28 cellular contexts compared by ENCODE assay signal in genomic region chr14:75723716-75724115, GRCh38.
DNase-seq lines count a peak whose midpoint lies in the region; ATAC-seq, FAIRE-seq and TF ChIP-seq lines count a peak whose summit lies in the region.
"Had no signal": no experiment of that assay in that cellular context is flagged by ENCODE, and none has a peak within 500 bp of the region (broad histone marks: within the 10 kb centered on the region; RNA-seq: fewer than 3 reads in every experiment).

No MANE protein-coding gene starts in this region.

- H3K4me1 ChIP-seq in skeletal muscle tissue (ENCODE audit: control insufficient read depth in 3 of 3, insufficient read depth in 3 of 3, low read length in 3 of 3): peaks cover 27 to 39% (median 33%) of the 10 kb centered on the region in 3 donors

- H3K27me3 Mint-ChIP-seq in T-helper 2 cell treated with Interferon-gamma antibody and Interleukin-4, amounts not matched to agents 5 μg/mL and 100 μg/mL, for 36 hours (ENCODE audit: low read depth): no peaks in the 10 kb centered on the region
- H3K27me3 Mint-ChIP-seq: natural killer cell treated with Interleukin-12 subunit alpha and Interleukin-12 subunit beta and Interleukin-15 and Interleukin-18, amount 100 ng/mL, for 72 hours had no signal

- no peak for DNase-seq in GM12891 (ENCODE audit: insufficient read length, low spot score)
- DNase-seq in T-helper 2 cell treated with Interferon-gamma antibody and Interleukin-4, amounts not matched to agents 5 μg/mL and 100 μg/mL, for 36 hours (ENCODE audit: low spot score): no peak
- DNase-seq in left ventricle myocardium superior: no peak
- no peak for DNase-seq in caudate nucleus (lab: John Stamatoyannopoulos, UW)
- DNase-seq: activated CD4-positive, alpha-beta T cell treated with anti-CD3 and anti-CD28 coated beads, Interleukin-2, amount 50 U/mL, for 48 hours; activated CD4-positive, CD25-positive, alpha-beta regulatory T cell; activated naive CD4-positive, alpha-beta T cell treated with anti-CD3 and anti-CD28 coated beads for 36 hours; adrenal gland; Calu3; GM23248; islet precursor cell; lower lobe of right lung; NCI-H1092; NCI-H187; NCI-H2171; NCI-H524; retina; SHP77 treated with DMSO at 0.1 percent for 48 hours; stimulated activated CD4-positive, alpha-beta T cell treated with anti-CD3 and anti-CD28 coated beads, Interleukin-2, amount 100 ng/mL, for 48 hours; substantia nigra; SW 1271; upper lobe of right lung had no signal

- peaks cover 4% of the 10 kb centered on the region for H3K9me3 Mint-ChIP-seq in T-helper 2 cell treated with Interferon-gamma antibody and Interleukin-4, amounts not matched to agents 5 μg/mL and 100 μg/mL, for 36 hours
- H3K9me3 Mint-ChIP-seq: natural killer cell treated with Interleukin-12 subunit alpha and Interleukin-12 subunit beta and Interleukin-15 and Interleukin-18, amount 100 ng/mL, for 72 hours had no signal

- peaks cover 26% of the 10 kb centered on the region for H3K4me1 Mint-ChIP-seq in T-helper 2 cell treated with Interferon-gamma antibody and Interleukin-4, amounts not matched to agents 5 μg/mL and 100 μg/mL, for 36 hours (ENCODE audit: low read depth)

- H3K27me3 ChIP-seq in skeletal muscle tissue (ENCODE audit: control insufficient read depth in 3 of 3, insufficient read depth in 3 of 3, low read length in 3 of 3): no peaks in the 10 kb centered on the region
- H3K27me3 ChIP-seq: adrenal gland, esophagus muscularis mucosa, upper lobe of right lung had no signal

- FAIRE-seq in GM12891 (lab: Jason Lieb, UNC): no peak
- FAIRE-seq: bronchial epithelial cell had no signal

- H3K9me3 ChIP-seq in skeletal muscle tissue (ENCODE audit: control insufficient read depth in 3 of 3, low read length in 3 of 3): no peaks in the 10 kb centered on the region
- H3K9me3 ChIP-seq: adrenal gland, esophagus muscularis mucosa, lower lobe of right lung, upper lobe of right lung had no signal

- no peaks in the 10 kb centered on the region for H3K36me3 ChIP-seq in skeletal muscle tissue (ENCODE audit: control insufficient read depth in 3 of 3, insufficient read depth in 3 of 3, low read length in 3 of 3)
- H3K36me3 ChIP-seq: adrenal gland had no signal

- peaks cover 34% of the 10 kb centered on the region for H3K36me3 Mint-ChIP-seq in T-helper 2 cell treated with Interferon-gamma antibody and Interleukin-4, amounts not matched to agents 5 μg/mL and 100 μg/mL, for 36 hours (ENCODE audit: low read depth)

- TF ChIP-seq POLR2A in GM12891 (IDR thresholded peaks at IDR 0.05; ENCODE audit: low read depth, low read length): no peak

- no peak overlapping the region for H3K4me3 ChIP-seq in skeletal muscle tissue (ENCODE audit: low read length in 3 of 3)
- H3K4me3 ChIP-seq: adrenal gland, esophagus muscularis mucosa, GM23248, lower lobe of right lung, upper lobe of right lung had no signal

- H3K27ac ChIP-seq in skeletal muscle tissue (ENCODE audit: low read depth, low read length) (peak overlapping the region; percentile 68), caudate nucleus (ENCODE audit: low read depth, low read length) (no peak overlapping the region)
- H3K27ac ChIP-seq: esophagus muscularis mucosa, GM23248, lower lobe of right lung, upper lobe of right lung had no signal

- H3K4me3 Mint-ChIP-seq in T-helper 2 cell treated with Interferon-gamma antibody and Interleukin-4, amounts not matched to agents 5 μg/mL and 100 μg/mL, for 36 hours: peak overlapping the region; percentile 15
- H3K4me3 Mint-ChIP-seq: activated naive CD4-positive, alpha-beta T cell treated with anti-CD3 and anti-CD28 coated beads for 36 hours; natural killer cell treated with Interleukin-12 subunit alpha and Interleukin-12 subunit beta and Interleukin-15 and Interleukin-18, amount 100 ng/mL, for 72 hours had no signal

- ATAC-seq in left ventricle myocardium superior (peak; percentile 55), HG02852 (IDR thresholded peaks at IDR 0.05; ENCODE audit: unreplicated experiment) (no peak), GM18867 (IDR thresholded peaks at IDR 0.05; ENCODE audit: unreplicated experiment) (no peak)
- ATAC-seq: lower lobe of right lung; natural killer cell treated with Interleukin-12 subunit alpha and Interleukin-12 subunit beta and Interleukin-15 and Interleukin-18, amount 100 ng/mL, for 72 hours; upper lobe of right lung had no signal

- H3K27ac Mint-ChIP-seq in T-helper 2 cell treated with Interferon-gamma antibody and Interleukin-4, amounts not matched to agents 5 μg/mL and 100 μg/mL, for 36 hours: no peak overlapping the region
- H3K27ac Mint-ChIP-seq: activated naive CD4-positive, alpha-beta T cell treated with anti-CD3 and anti-CD28 coated beads for 36 hours; natural killer cell treated with Interleukin-12 subunit alpha and Interleukin-12 subunit beta and Interleukin-15 and Interleukin-18, amount 100 ng/mL, for 72 hours had no signal

- no peak overlapping the region for H3K9ac ChIP-seq in skeletal muscle tissue (ENCODE audit: low read depth in 1 of 3, low read length in 3 of 3)
- H3K9ac ChIP-seq: GM23248 had no signal

- intact Hi-C loops in left ventricle myocardium superior (cut with micrococcal nuclease): no loop called here

TF ChIP-seq in GM12891, 5 proteins besides CTCF, POLR2A, EP300 and RAD21:
- TF ChIP-seq POLR2AphosphoS5 (IDR thresholded peaks at IDR 0.05; ENCODE audit: low read depth, low read length) (no peak), SPI1 (IDR thresholded peaks at IDR 0.05; ENCODE audit: low read depth, low read length) (0 out of 2 replicates have a peak, but pooled peaks have one; percentile 1), TAF1 (IDR thresholded peaks at IDR 0.05; ENCODE audit: low read depth, low read length) (no peak), PAX5 (IDR thresholded peaks at IDR 0.05; ENCODE audit: insufficient read depth, low read length, severe bottlenecking) (no peak), POU2F2 (IDR thresholded peaks at IDR 0.05; ENCODE audit: low read depth, low read length) (no peak)
